Comparison of ENCODE assay signal across 8 cellular contexts in genomic region chr1:1433804-1434130, GRCh38. TPM values are rescaled to one million over a fixed set of nuclear protein-coding genes. Genes with fewer than 3 reads are reported as not detected.
DNase-seq lines count a peak whose midpoint lies in the region; ATAC-seq and TF ChIP-seq lines count a peak whose summit lies in the region.

No MANE protein-coding gene starts in this region.

- in situ Hi-C loops in ACHN (cut with HindIII; ENCODE audit: low pct_ligation_motif_present, low pct_unique_long_range_greater_than_20kb, low sequenced_read_pairs) = no loop called here

- ATAC-seq in right lobe of liver (no peak), GM18498 (IDR thresholded peaks at IDR 0.05; ENCODE audit: unreplicated experiment) (no peak), HG02938 (IDR thresholded peaks at IDR 0.05; ENCODE audit: unreplicated experiment) (no peak)

- peak overlapping the region; percentile 93 for H3K27ac ChIP-seq in HUES64 (ENCODE audit: low read depth, low read length)
- peak overlapping the region; percentile 94 for H3K27ac ChIP-seq in angular gyrus (ENCODE audit: low read depth, low read length)
- H3K27ac ChIP-seq in right lobe of liver = peak overlapping the region; percentile 53 to 84 (median 69)

- WGBS in HUES64 = 23% methylated on average over 12 of the region's 12 CpGs
- no CpG with 5 or more reads among the region's 12 CpGs for WGBS in right lobe of liver (ENCODE audit: insufficient coverage, low coverage, low lambda C conversion rate, missing lambda C conversion rate)

- no peak for TF ChIP-seq POLR2A in right lobe of liver (IDR thresholded peaks at IDR 0.05)

- peak overlapping the region; percentile 67 for H3K9ac ChIP-seq in HUES64 (ENCODE audit: low read depth, low read length)

- H3K9me3 ChIP-seq in HUES64 (ENCODE audit: insufficient read depth, low read depth, low read length) (no peaks in the 10 kb centered on the region), right lobe of liver (no peaks in the 10 kb centered on the region)

- no peak for TF ChIP-seq CTCF in right lobe of liver (IDR thresholded peaks at IDR 0.05)

- peak; percentile 62 for DNase-seq in A172 (ENCODE audit: low spot score)
- DNase-seq in right lobe of liver = peak in 2 of 3 donors; percentile 50 to 62
- peak; percentile 77 for DNase-seq in stimulated activated CD8-positive, alpha-beta memory T cell treated with anti-CD3 and anti-CD28 coated beads, Interleukin-4, amount 100 ng/mL, for 48 hours
- no peak for DNase-seq in ACHN

- intact Hi-C loops in right lobe of liver (cut with DNase I) = no loop called here

- peaks cover 4% of the 10 kb centered on the region; the same call in 1 of the 2 replicates for H3K27me3 ChIP-seq in HUES64 (ENCODE audit: insufficient read depth, low read length)
- no peaks in the 10 kb centered on the region for H3K27me3 ChIP-seq in right lobe of liver

- H3K4me3 ChIP-seq in HUES64 (ENCODE audit: low read length) (peak overlapping the region; percentile 55), right lobe of liver (peak overlapping the region in 2 of 3 donors; percentile 27 to 53)

- H3K4me1 ChIP-seq in HUES64 (ENCODE audit: insufficient read depth, low read length) = peaks cover 45% of the 10 kb centered on the region
- H3K4me1 ChIP-seq in right lobe of liver = peaks cover 0 to 85% (median 40%) of the 10 kb centered on the region in 4 donors

- H3K36me3 ChIP-seq in HUES64 (ENCODE audit: insufficient read depth, low read length) (0 out of 2 replicates have a peak, but pooled peaks cover 3% of the 10 kb centered on the region), right lobe of liver (no peaks in the 10 kb centered on the region)

RNA-seq across cellular contexts. Expression of gene VWA1, which starts 1.7 kb away (rescaled TPM):
- 0.91 and 2.0 TPM in 2 replicates for total RNA-seq in A172 (2014; rRNA removed; shearing (Covaris generic))
- polyA plus RNA-seq in HUES64 (2013, experiment 1 of 2) = 14.6 TPM
- 10.6 TPM for polyA plus RNA-seq in HUES64 (2013, experiment 2 of 2)
- 100 to 1,000 TPM in 1 of 6 experiments, 10 to 100 TPM in 5; 39.5 to 195 (median 78.7) TPM for total RNA-seq in right lobe of liver

RNA-seq across cellular contexts. Expression of gene ANKRD65, which starts 12.7 kb away (rescaled TPM):
- 0.12 TPM in 1 of 2 replicates, not detected in the other for total RNA-seq in A172 (2014; rRNA removed; shearing (Covaris generic))
- polyA plus RNA-seq in HUES64 (2013, experiment 1 of 2) = 0.95 TPM
- polyA plus RNA-seq in HUES64 (2013, experiment 2 of 2) = 1.2 TPM
- under 1 TPM; 0.19 to 0.89 (median 0.35) TPM for total RNA-seq in right lobe of liver

RNA-seq across cellular contexts. Expression of gene ATAD3C, which starts 15.7 kb away (rescaled TPM):
- total RNA-seq in A172 (2014; rRNA removed; shearing (Covaris generic)) = not detected in 2 replicates
- polyA plus RNA-seq in HUES64 (2013, experiment 1 of 2) = 0.35 TPM
- 0.63 TPM for polyA plus RNA-seq in HUES64 (2013, experiment 2 of 2)
- 1 to 10 TPM in 4 of 6 experiments, under 1 TPM in 2; 0.74 to 3.1 (median 1.9) TPM for total RNA-seq in right lobe of liver

RNA-seq across cellular contexts. Expression of gene MRPL20, which starts 26.7 kb away (rescaled TPM):
- 117 and 151 TPM in 2 replicates for total RNA-seq in A172 (2014; rRNA removed; shearing (Covaris generic))
- 147 TPM for polyA plus RNA-seq in HUES64 (2013, experiment 1 of 2)
- 128 TPM for polyA plus RNA-seq in HUES64 (2013, experiment 2 of 2)
- total RNA-seq in right lobe of liver = 10 to 100 TPM; 44.1 to 91.2 (median 56.5) TPM

RNA-seq across cellular contexts. Expression of gene CCNL2, which starts 34.6 kb away (rescaled TPM):
- total RNA-seq in A172 (2014; rRNA removed; shearing (Covaris generic)) = 35.6 and 43.2 TPM in 2 replicates
- polyA plus RNA-seq in HUES64 (2013, experiment 1 of 2) = 90.6 TPM
- 82.9 TPM for polyA plus RNA-seq in HUES64 (2013, experiment 2 of 2)
- total RNA-seq in right lobe of liver = 100 to 1,000 TPM in 4 of 6 experiments, 10 to 100 TPM in 2; 80.8 to 127 (median 101) TPM

Comparison
In these comparisons a context has a peak if more than half of its experiments do, and no peak if none do; other contexts are left out.
1. RNA of gene VWA1, which starts 1.7 kb away (total RNA-seq): 39.5 to 195 TPM in right lobe of liver; 0.91 to 2.0 TPM in A172; every median in the first group is over 10 times any median in the second.
2. Peak in every context shown above with its lines, with median percentiles within 50 percentile points of each other: H3K27ac ChIP-seq.